ENCODE assay signal across 22 cellular contexts in the genomic region with DNA sequence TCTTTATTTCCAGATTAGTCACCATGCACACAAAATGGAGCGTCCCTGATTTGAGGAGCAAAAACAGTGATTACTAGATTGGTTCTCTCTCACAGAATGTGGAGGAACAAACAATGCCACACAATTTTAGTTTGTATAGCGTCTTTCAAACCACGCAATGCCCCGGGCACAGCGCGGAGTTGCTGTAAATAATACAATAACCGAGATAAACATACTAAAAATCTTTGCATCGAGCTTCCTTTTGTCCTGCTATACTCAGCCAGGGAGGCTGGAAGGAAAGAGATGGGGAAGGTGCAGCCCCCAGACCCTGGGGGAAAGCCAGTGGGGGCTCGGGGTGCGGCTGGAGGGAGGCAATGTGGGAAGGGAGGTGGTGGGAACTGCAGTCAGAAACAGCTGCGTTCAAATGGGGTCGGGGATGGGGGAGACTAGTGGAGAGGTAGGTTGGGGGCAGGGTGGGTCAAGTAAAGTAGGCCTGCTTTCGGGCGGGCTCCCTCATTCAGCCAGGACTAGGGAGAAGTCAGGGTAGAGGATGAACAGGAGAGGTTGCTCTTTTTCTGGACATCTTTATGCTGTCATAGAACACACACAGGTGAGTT.
"Had no signal": no experiment of that assay in that cellular context is flagged by ENCODE, and none has a peak within 500 bp of the region (broad histone marks: within the 10 kb centered on the region; RNA-seq: fewer than 3 reads in every experiment).

No MANE protein-coding gene starts in this region.

- DNase-seq: Kasumi-1; MM.1S; NCI-H1092 treated with DMSO at 0.1 percent for 48 hours; NCI-H1436; NCI-H187; NCI-H2029; NCI-H2081 treated with DMSO at 0.1 percent for 48 hours; NCI-H2171; NCI-H345; NCI-H524; NCI-H526 treated with DMSO at 0.1 percent for 48 hours; NCI-H774; NK-92 treated with Interleukin-12 subunit alpha and Interleukin-12 subunit beta, amount 100 ng/mL, for 24 hours; PC-3; SHP77; SK-N-SH; SW 1271 had no signal

- H3K9me3 ChIP-seq: SK-N-SH had no signal

- H3K4me3 ChIP-seq: K562 had no signal

- H3K4me3 Mint-ChIP-seq: IgD-negative memory B cell had no signal

- H3K36me3 Mint-ChIP-seq: IgD-negative memory B cell had no signal

- H3K27ac Mint-ChIP-seq: IgD-negative memory B cell had no signal

- H3K27ac ChIP-seq: HL-60, KMS-11, RWPE1 had no signal
